ENCODE assay signal across 12 cellular contexts in the genomic region with DNA sequence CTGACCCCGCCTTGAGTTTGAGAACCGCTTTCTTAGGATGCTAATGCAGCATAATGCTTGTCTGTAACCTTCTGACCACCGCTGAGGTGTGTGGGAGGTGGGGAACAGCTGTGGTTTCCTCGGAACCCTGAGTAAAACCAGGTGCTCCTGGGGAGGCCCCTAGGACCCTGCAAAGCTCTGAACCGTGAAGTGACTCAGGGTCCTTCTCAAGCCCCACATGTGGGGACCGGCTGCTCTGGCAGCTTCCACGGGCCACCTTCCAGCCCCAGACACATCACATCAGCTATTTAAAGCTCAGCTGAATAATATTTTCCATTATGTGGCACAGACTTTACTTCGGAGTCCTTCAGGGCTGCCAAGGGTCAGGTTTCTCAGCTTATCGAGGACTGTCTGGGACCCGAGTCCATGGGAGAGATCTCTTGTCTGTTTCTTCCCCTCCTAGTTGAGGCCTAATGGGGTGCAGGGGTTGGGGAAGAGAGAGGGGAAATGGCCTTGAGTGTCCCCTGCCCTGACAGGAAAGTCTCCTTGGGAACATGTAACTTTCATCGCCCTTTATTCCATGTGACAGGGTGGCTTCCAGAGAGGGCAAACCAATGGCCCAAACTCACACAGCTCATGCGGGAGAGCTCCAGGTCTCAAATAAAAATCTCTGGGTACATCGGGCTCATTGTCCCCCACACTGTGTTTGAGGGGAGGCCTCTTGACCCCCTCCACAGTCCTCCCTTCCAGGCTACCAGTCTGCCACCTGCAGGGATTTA.
A peak's percentile ranks its signal among the peaks of the same experiment; 100 is the strongest.
DNase-seq lines count a peak whose midpoint lies in the region; ATAC-seq and TF ChIP-seq lines count a peak whose summit lies in the region.
"Had no signal": no experiment of that assay in that cellular context is flagged by ENCODE, and none has a peak within 500 bp of the region (broad histone marks: within the 10 kb centered on the region; RNA-seq: fewer than 3 reads in every experiment).

No MANE protein-coding gene starts in this region.

- CTCF ChIA-PET in RWPE1 (lab: Yijun Ruan, JAX), result interaction anchor here (0.5 to 0.6 kb wide), 2 partner anchors 125 to 592 kb away, joined by 3 to 5 read pairs; no protein-coding TSS in a partner anchor

- ATAC-seq in GM18508 (IDR thresholded peaks at IDR 0.05; ENCODE audit: insufficient read depth, unreplicated experiment) (peak; percentile 62), GM21447 (IDR thresholded peaks at IDR 0.05; ENCODE audit: unreplicated experiment) (peak; percentile 82), HG03354 (IDR thresholded peaks at IDR 0.05; ENCODE audit: poor library complexity, severe bottlenecking, unreplicated experiment) (peak; percentile 82)

- DNase-seq in osteocyte (ENCODE audit: extremely low spot score, unreplicated experiment) (peak; percentile 65), NCI-H1436 (lab: John Stamatoyannopoulos, UW) (no peak), NCI-H2227 (lab: John Stamatoyannopoulos, UW; ENCODE audit: unreplicated experiment) (no peak), RWPE1 (ENCODE audit: low spot score) (no peak), NCI-H1436 treated with DMSO at 0.1 percent for 48 hours (lab: John Stamatoyannopoulos, UW) (no peak)
- DNase-seq: brain microvascular endothelial cell, NCI-H1930, transverse colon had no signal

- no peak overlapping the region for H3K27ac Mint-ChIP-seq in osteocyte (ENCODE audit: unreplicated experiment)

- no peaks in the 10 kb centered on the region for H3K36me3 Mint-ChIP-seq in osteocyte (ENCODE audit: unreplicated experiment)

- peaks cover 9% of the 10 kb centered on the region for H3K9me3 Mint-ChIP-seq in osteocyte (ENCODE audit: unreplicated experiment)

- H3K27ac ChIP-seq in RWPE1, result no peak overlapping the region
- H3K27ac ChIP-seq: brain microvascular endothelial cell, SJSA1 had no signal

- no peaks in the 10 kb centered on the region for H3K4me1 Mint-ChIP-seq in osteocyte (ENCODE audit: unreplicated experiment)

- POLR2A ChIA-PET in RWPE1 (lab: Yijun Ruan, JAX; ENCODE audit: low non-redundant PET), result no interaction called here

- TF ChIP-seq CTCF in osteocyte (IDR thresholded peaks at IDR 0.05), result no peak
- no peak for TF ChIP-seq CTCF in RWPE1 (conservative IDR thresholded peaks at IDR 0.05; ENCODE audit: low read depth)

- no peaks in the 10 kb centered on the region for H3K27me3 Mint-ChIP-seq in osteocyte (ENCODE audit: unreplicated experiment)

- H3K4me3 Mint-ChIP-seq in osteocyte (ENCODE audit: unreplicated experiment), result no peak overlapping the region
